In the genomic region with DNA sequence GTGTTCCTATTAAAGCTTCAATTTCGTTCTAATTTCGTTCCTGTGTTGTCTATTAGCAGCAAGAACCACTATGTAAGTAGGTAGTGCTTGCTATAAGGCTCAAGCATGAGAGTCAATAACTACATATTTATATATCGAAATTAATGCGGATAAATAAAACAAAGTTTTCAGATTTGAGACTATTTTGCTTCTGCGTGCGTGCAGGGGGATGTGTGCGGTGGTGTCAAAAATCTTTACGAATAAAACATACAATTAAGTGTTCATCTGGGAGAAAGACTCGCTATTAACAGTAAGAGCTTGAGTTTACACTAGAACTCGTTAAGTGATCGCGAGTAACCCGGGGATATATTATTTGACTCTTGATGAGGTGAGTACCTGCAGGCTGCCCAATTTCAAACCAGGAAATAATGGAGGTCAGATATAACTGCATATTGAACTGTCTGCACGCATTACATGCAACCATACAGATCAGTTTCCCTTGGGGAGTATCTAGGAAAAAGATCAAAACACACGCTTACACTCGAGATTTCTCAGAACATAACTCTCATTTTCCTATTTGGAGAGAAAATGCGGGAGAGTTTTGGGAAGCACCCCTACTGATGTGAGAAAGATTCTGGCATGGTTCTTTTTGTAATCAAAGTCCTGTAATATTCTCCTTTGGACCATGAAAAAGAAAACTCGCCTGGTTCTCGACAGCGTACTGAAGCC, we compare ENCODE assay signal across 8 cellular contexts. TPM values are rescaled to one million over a fixed set of nuclear protein-coding genes. Genes with fewer than 3 reads are reported as not detected.
DNase-seq lines count a peak whose midpoint lies in the region; ATAC-seq, FAIRE-seq and TF ChIP-seq lines count a peak whose summit lies in the region.

No MANE protein-coding gene starts in this region.

- H2BK5ac ChIP-seq in H9 (ENCODE audit: insufficient read length, low read length): no peak overlapping the region

- FAIRE-seq in pancreas (lab: Jason Lieb, UNC): no peak

- no peak overlapping the region for H3K14ac ChIP-seq in H9 (ENCODE audit: insufficient read depth, low read length)

- no peak overlapping the region for H2BK120ac ChIP-seq in H9 (ENCODE audit: low read depth, low read length, poor library complexity, severe bottlenecking)

- no peaks in the 10 kb centered on the region for H3K9me3 ChIP-seq in CD8-positive, alpha-beta T cell (ENCODE audit: low read length)
- no peaks in the 10 kb centered on the region for H3K9me3 ChIP-seq in H9 (ENCODE audit: control insufficient read depth, low read depth, low read length)
- no peaks in the 10 kb centered on the region for H3K9me3 ChIP-seq in T-helper 17 cell (ENCODE audit: control insufficient read depth, low read length, poor library complexity, severe bottlenecking)
- H3K9me3 ChIP-seq in pancreas: no peaks in the 10 kb centered on the region

- no peak overlapping the region for H2BK15ac ChIP-seq in H9 (ENCODE audit: low read depth, low read length)

- peak overlapping the region; percentile 88 for H3K4me3 ChIP-seq in CD8-positive, alpha-beta T cell (ENCODE audit: low read depth, low read length)
- peak overlapping the region; percentile 83 to 94 (median 88) for H3K4me3 ChIP-seq in pancreas

- H3K36me3 Mint-ChIP-seq in CD8-positive, alpha-beta T cell: peaks cover 33% of the 10 kb centered on the region
- H3K36me3 Mint-ChIP-seq in H9 (ENCODE audit: insufficient read depth in 1 of 3, low read depth in 3 of 3) (peaks cover 3 to 26% (median 17%) of the 10 kb centered on the region in 3 experiments), T-helper 17 cell (ENCODE audit: low read depth) (peaks cover 3% of the 10 kb centered on the region)

- peak; percentile 21 for ATAC-seq in CD8-positive, alpha-beta T cell
- peak; percentile 29 for ATAC-seq in T-helper 17 cell
- ATAC-seq in pancreas: peak; percentile 19 to 39 (median 26)
- no peak for ATAC-seq in HG03280 (IDR thresholded peaks at IDR 0.05; ENCODE audit: unreplicated experiment)
- no peak for ATAC-seq in GM21786 (IDR thresholded peaks at IDR 0.05; ENCODE audit: unreplicated experiment)

- POLR2A ChIA-PET in CD8-positive, alpha-beta T cell (lab: Charles Lee): interaction anchor here (0.7 to 3.4 kb wide), 16 partner anchors 9 to 1143 kb away, joined by 3 to 30 read pairs (median 4); a partner anchor contains a TSS

- no peaks in the 10 kb centered on the region for H3K27me3 ChIP-seq in CD8-positive, alpha-beta T cell (ENCODE audit: insufficient read depth, low read length)
- H3K27me3 ChIP-seq in H9 (ENCODE audit: insufficient read depth, low read length) (no peaks in the 10 kb centered on the region), pancreas (no peaks in the 10 kb centered on the region)

- intact Hi-C loops in CD8-positive, alpha-beta T cell (cut with DNase I, micrococcal nuclease): loop anchor here (10.0 kb wide), 1 partner anchor 1481 kb away; a partner anchor contains a TSS
- intact Hi-C loops in pancreas (cut with DNase I): no loop called here

- H3K79me2 ChIP-seq in H9 (ENCODE audit: insufficient read depth, low read length): no peaks in the 10 kb centered on the region; the same call in 1 of the 2 replicates

- no peaks in the 10 kb centered on the region for H3K27me3 Mint-ChIP-seq in CD8-positive, alpha-beta T cell (ENCODE audit: low read depth)
- no peaks in the 10 kb centered on the region for H3K27me3 Mint-ChIP-seq in H9 (ENCODE audit: low read depth)
- no peaks in the 10 kb centered on the region for H3K27me3 Mint-ChIP-seq in T-helper 17 cell

- no peak overlapping the region for H4K5ac ChIP-seq in H9 (ENCODE audit: insufficient read length, low read depth, low read length)

- no peak overlapping the region for H2BK12ac ChIP-seq in H9 (ENCODE audit: insufficient read length, low read depth, low read length)

- H3K4me2 ChIP-seq in H9 (ENCODE audit: insufficient read depth, insufficient read length, low read length): peak overlapping the region; percentile 66

- no peaks in the 10 kb centered on the region for H3K9me3 Mint-ChIP-seq in CD8-positive, alpha-beta T cell
- H3K9me3 Mint-ChIP-seq in H9: no peaks in the 10 kb centered on the region; a peak in 1 of 5 replicates

- no peaks in the 10 kb centered on the region for H3K23me2 ChIP-seq in H9 (ENCODE audit: insufficient read length, low read depth, low read length, poor library complexity, severe bottlenecking)

- CTCF ChIA-PET in CD8-positive, alpha-beta T cell (lab: Charles Lee): interaction anchor here (1.0 to 1.7 kb wide), 5 partner anchors 19 to 30 kb away, joined by 3 to 7 read pairs (median 4); a partner anchor contains a TSS

- H3K4ac ChIP-seq in H9 (ENCODE audit: low read depth, low read length): no peak overlapping the region

- no peaks in the 10 kb centered on the region for H3K79me1 ChIP-seq in H9 (ENCODE audit: insufficient read depth, low read depth, low read length, poor library complexity, severe bottlenecking)

- H3K4me3 Mint-ChIP-seq in CD8-positive, alpha-beta T cell: peak overlapping the region; percentile 100
- H3K4me3 Mint-ChIP-seq in H9: peak overlapping the region; percentile 98 to 100
- peak overlapping the region; percentile 98 for H3K4me3 Mint-ChIP-seq in T-helper 17 cell

- H3K4me1 Mint-ChIP-seq in CD8-positive, alpha-beta T cell (ENCODE audit: low read depth): peaks cover 44% of the 10 kb centered on the region
- peaks cover 8 to 13% of the 10 kb centered on the region in 2 experiments for H3K4me1 Mint-ChIP-seq in H9
- peaks cover 16% of the 10 kb centered on the region for H3K4me1 Mint-ChIP-seq in T-helper 17 cell

- H3K27ac ChIP-seq in CD8-positive, alpha-beta T cell (ENCODE audit: low read depth, low read length): peak overlapping the region; percentile 97
- peak overlapping the region; percentile 37 for H3K27ac ChIP-seq in H9 (ENCODE audit: insufficient read length, low read depth, low read length)
- H3K27ac ChIP-seq in pancreas: peak overlapping the region; percentile 91 to 95 (median 92)

- H3K9ac ChIP-seq in H9 (ENCODE audit: extremely low read depth, insufficient read length, low read length): peak overlapping the region; percentile 92

- H3K36me3 ChIP-seq in CD8-positive, alpha-beta T cell (ENCODE audit: insufficient read depth, low read length): peaks cover 8% of the 10 kb centered on the region
- H3K36me3 ChIP-seq in pancreas: peaks cover 0 to 11% (median 7%) of the 10 kb centered on the region in 3 donors

- no peak overlapping the region for H4K8ac ChIP-seq in H9 (replicated peaks; ENCODE audit: insufficient read length, low read depth, low read length)

- no peak for TF ChIP-seq CTCF in CD8-positive, alpha-beta T cell (IDR thresholded peaks at IDR 0.05)
- no peak for TF ChIP-seq CTCF in H9 (conservative IDR thresholded peaks at IDR 0.05)
- TF ChIP-seq CTCF in pancreas (IDR thresholded peaks at IDR 0.05): no peak

- no peak overlapping the region for H3K23ac ChIP-seq in H9 (ENCODE audit: insufficient read length, low read depth, low read length)

- H2BK20ac ChIP-seq in H9 (ENCODE audit: low read depth, low read length, poor library complexity, severe bottlenecking): no peak overlapping the region

- H3K4me1 ChIP-seq in CD8-positive, alpha-beta T cell (ENCODE audit: insufficient read depth, low read length): peaks cover 34% of the 10 kb centered on the region
- no peaks in the 10 kb centered on the region for H3K4me1 ChIP-seq in H9 (ENCODE audit: insufficient read depth, low read length)
- H3K4me1 ChIP-seq in pancreas: peaks cover 11 to 28% (median 27%) of the 10 kb centered on the region in 3 donors

- H3K18ac ChIP-seq in H9 (ENCODE audit: insufficient read length, low read depth, low read length): peak overlapping the region; percentile 92

- H3K27ac Mint-ChIP-seq in CD8-positive, alpha-beta T cell: peak overlapping the region; percentile 100
- peak overlapping the region; percentile 57 to 97 (median 91); a peak in 5 of 7 replicates for H3K27ac Mint-ChIP-seq in H9
- peak overlapping the region; percentile 96 for H3K27ac Mint-ChIP-seq in T-helper 17 cell

- no peak for DNase-seq in CD8-positive, alpha-beta T cell
- DNase-seq in H9 (no peak), T-helper 17 cell (no peak), fibroblast of peridontal ligament (ENCODE audit: extremely low read depth) (peak; percentile 27), pancreas (no peak), iPS-NIHi11 (ENCODE audit: low spot score) (no peak)

- WGBS in H9 (ENCODE audit: extremely low coverage, insufficient read length, low lambda C conversion rate): no CpG with 5 or more reads among the region's 20 CpGs
- 2 to 3% methylated on average over 20 of the region's 20 CpGs for WGBS in pancreas, 2 donors

- H4K20me1 ChIP-seq in H9 (ENCODE audit: control insufficient read depth, insufficient read depth, insufficient read length): no peaks in the 10 kb centered on the region

- H3T11ph ChIP-seq in H9 (ENCODE audit: low read length): no peak overlapping the region

- H2AK5ac ChIP-seq in H9 (ENCODE audit: insufficient read length, low read length): no peak overlapping the region

- H4K91ac ChIP-seq in H9 (ENCODE audit: insufficient read length, low read depth, low read length): no peak overlapping the region

- H3K56ac ChIP-seq in H9 (ENCODE audit: insufficient read length, low read depth, low read length): no peak overlapping the region

- H2AFZ ChIP-seq in H9 (ENCODE audit: low read length): no peak overlapping the region

RNA-seq across cellular contexts. Expression of a gene that starts 0.8 kb away (rescaled TPM):
- total RNA-seq in CD8-positive, alpha-beta T cell: 10 to 100 TPM; 74.1 to 82.2 TPM
- total RNA-seq in H9 (2021) (22.7 and 22.8 TPM in 2 replicates), T-helper 17 cell (10 to 100 TPM; 46.4 to 60.7 TPM), pancreas (10 to 100 TPM; 27.6 to 51.3 (median 39.0) TPM)
- 10 to 100 TPM; 26.3 to 32.0 TPM for polyA plus RNA-seq in pancreas

RNA-seq across cellular contexts. Expression of a gene that starts 30.6 kb away (rescaled TPM):
- 1 to 10 TPM; 3.5 to 4.0 TPM for total RNA-seq in CD8-positive, alpha-beta T cell
- total RNA-seq in H9 (2021) (1.3 and 1.7 TPM in 2 replicates), T-helper 17 cell (1 to 10 TPM; 5.8 to 6.5 TPM), pancreas (1 to 10 TPM; 3.1 to 6.1 (median 4.0) TPM)
- polyA plus RNA-seq in pancreas: 1 to 10 TPM; 1.8 to 4.4 TPM

RNA-seq across cellular contexts. Expression of a gene that starts 46.6 kb away (rescaled TPM):
- 10 to 100 TPM; 19.6 to 22.3 TPM for total RNA-seq in CD8-positive, alpha-beta T cell
- total RNA-seq in H9 (2021) (2.6 and 3.0 TPM in 2 replicates), T-helper 17 cell (10 to 100 TPM; 44.5 to 53.6 TPM), pancreas (10 to 100 TPM in 5 of 6 donors, 1 to 10 TPM in 1; 9.9 to 17.8 (median 13.7) TPM)
- polyA plus RNA-seq in pancreas: 10 to 100 TPM; 13.5 to 23.6 TPM

RNA-seq across cellular contexts. Expression of a gene that starts 46.7 kb away (rescaled TPM):
- 10 to 100 TPM; 10.3 to 12.6 TPM for total RNA-seq in CD8-positive, alpha-beta T cell
- total RNA-seq in H9 (2021) (14.4 and 16.0 TPM in 2 replicates), T-helper 17 cell (10 to 100 TPM; 10.7 to 16.8 TPM), pancreas (10 to 100 TPM in 1 of 6 donors, 1 to 10 TPM in 5; 5.2 to 10.9 (median 6.3) TPM)
- polyA plus RNA-seq in pancreas: 1 to 10 TPM; 1.1 to 1.8 TPM

Comparison
In these comparisons a context has a peak if more than half of its experiments do, and no peak if none do; other contexts are left out.
1. ATAC-seq: peak in CD8-positive, alpha-beta T cell (single experiment), T-helper 17 cell (single experiment) and pancreas (4 of 4); none in HG03280 (single experiment) and GM21786 (single experiment).
2. H3K27ac ChIP-seq: peak in every context shown above with its lines; median percentile 97 in CD8-positive, alpha-beta T cell; 92 in pancreas; 37 in H9.
3. intact Hi-C loops: an anchor here in CD8-positive, alpha-beta T cell (10.0 kb wide); none called in pancreas.
4. Peak in every context shown above with its lines, with median percentiles within 50 percentile points of each other: H3K27ac Mint-ChIP-seq and H3K4me3 Mint-ChIP-seq.